18 cellular contexts compared by ENCODE assay signal in the genomic region with DNA sequence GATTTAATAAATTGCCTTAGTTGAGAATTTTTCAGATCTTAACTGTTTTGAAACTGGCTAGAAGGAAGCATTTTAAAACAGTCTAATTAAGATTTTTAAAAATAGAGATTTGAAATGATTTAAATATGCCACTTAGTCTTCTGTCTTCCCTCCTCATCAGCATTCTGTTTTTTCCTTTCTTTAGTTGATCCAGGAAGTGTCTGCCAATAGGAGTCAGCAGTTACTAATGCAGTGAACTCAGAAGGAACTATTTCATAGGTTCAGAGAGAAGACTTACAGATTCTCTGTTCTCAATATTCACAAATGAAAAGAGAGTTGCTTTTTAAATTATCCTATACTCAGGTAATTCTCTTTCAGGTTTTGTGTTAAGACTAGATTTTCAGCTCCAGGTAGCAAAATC.
DNase-seq lines count a peak whose midpoint lies in the region; ATAC-seq, FAIRE-seq and TF ChIP-seq lines count a peak whose summit lies in the region.
"Had no signal": no experiment of that assay in that cellular context is flagged by ENCODE, and none has a peak within 500 bp of the region (broad histone marks: within the 10 kb centered on the region; RNA-seq: fewer than 3 reads in every experiment).

No MANE protein-coding gene starts in this region.

- TF ChIP-seq EP300 in K562 (IDR thresholded peaks at IDR 0.05; ENCODE audit: low read length) = no peak

- H3F3A ChIP-seq in smooth muscle cell (ENCODE audit: low read depth) = no peaks in the 10 kb centered on the region

- no peak overlapping the region; the same call in 2 of the 3 replicates for H3K27ac ChIP-seq in K562 (ENCODE audit: extremely low read depth, low read depth, low read length)
- H3K27ac ChIP-seq in smooth muscle cell (ENCODE audit: low read depth) = peak overlapping the region; percentile 13
- H3K27ac ChIP-seq: heart left ventricle, HL-60 had no signal

- in situ Hi-C loops in K562 (cut with MboI) = no loop called here

- H3K4me1 ChIP-seq in K562 (replicated peaks in 1 of 2; ENCODE audit: control insufficient read depth in 2 of 2, insufficient read depth in 2 of 2, low read length in 2 of 2) (peaks cover 0 to 15% of the 10 kb centered on the region in 2 experiments; a peak in 2 of 5 replicates), smooth muscle cell (ENCODE audit: low read depth) (no peaks in the 10 kb centered on the region)

- peaks cover 4% of the 10 kb centered on the region for H3K9me3 ChIP-seq in K562 (replicated peaks; ENCODE audit: control insufficient read depth, insufficient read depth, low read depth, low read length)
- H3K9me3 ChIP-seq in smooth muscle cell (replicated peaks; ENCODE audit: low read depth) = no peaks in the 10 kb centered on the region

- peaks cover 6% of the 10 kb centered on the region; the same call in 1 of the 3 replicates for H3K36me3 ChIP-seq in K562 (ENCODE audit: control insufficient read depth, insufficient read depth, low read length)
- no peaks in the 10 kb centered on the region for H3K36me3 ChIP-seq in smooth muscle cell (ENCODE audit: low read depth)

- H3K79me2 ChIP-seq in K562 (ENCODE audit: control insufficient read depth, insufficient read depth, low read length) (peaks cover 39% of the 10 kb centered on the region), smooth muscle cell (ENCODE audit: low read depth) (peaks cover 62% of the 10 kb centered on the region)

- H3K9ac ChIP-seq in K562 (ENCODE audit: insufficient read depth in 1 of 2, low read depth in 2 of 2, low read length in 2 of 2) (no peak overlapping the region), smooth muscle cell (ENCODE audit: low read depth) (no peak overlapping the region)

- FAIRE-seq in K562 (lab: Jason Lieb, UNC) (no peak), GM12892 (lab: Jason Lieb, UNC) (no peak)
- FAIRE-seq: endometrium, keratinocyte had no signal

- no TSS peak for BruUV-seq in K562 (replicated peaks; lab: Mats Ljungman, UMichigan)

- intact Hi-C loops in K562 (cut with micrococcal nuclease) = no loop called here

- H3K27me3 ChIP-seq in K562 (ENCODE audit: control insufficient read depth in 2 of 2, insufficient read depth in 2 of 2, low read length in 2 of 2) (no peaks in the 10 kb centered on the region), smooth muscle cell (ENCODE audit: low read depth) (no peaks in the 10 kb centered on the region)
- H3K27me3 ChIP-seq: heart left ventricle had no signal

- no peak overlapping the region for H2AFZ ChIP-seq in K562 (ENCODE audit: low read depth, low read length)
- H2AFZ ChIP-seq in smooth muscle cell (ENCODE audit: low read depth) = no peak overlapping the region

- CTCF ChIA-PET in K562 (lab: Yijun Ruan, JAX; ENCODE audit: low intra/inter-chr PET ratio) = interaction anchor here (1.0 kb wide), 1 partner anchor 14 kb away, joined by 3 read pairs; no protein-coding TSS in a partner anchor

- POLR2A ChIA-PET in K562 (lab: Yijun Ruan, JAX) = interaction anchor here (0.7 kb wide), 1 partner anchor 12 kb away, joined by 3 read pairs; no protein-coding TSS in a partner anchor

- DNase-seq in NCI-H510A treated with DMSO at 0.1 percent for 48 hours (lab: John Stamatoyannopoulos, UW) (peak; percentile 11), NCI-H510A (lab: John Stamatoyannopoulos, UW) (no peak), K562 (ENCODE audit: extremely low read depth in 1 of 4, low spot score in 3 of 4) (no peak), foreskin fibroblast (peak; percentile 29 to 61), smooth muscle cell (lab: John Stamatoyannopoulos, UW; ENCODE audit: unreplicated experiment) (no peak), GM12892 (ENCODE audit: insufficient read length) (no peak), NCI-H2227 (lab: John Stamatoyannopoulos, UW; ENCODE audit: unreplicated experiment) (no peak)
- DNase-seq: activated CD4-positive, alpha-beta T cell treated with anti-CD3 and anti-CD28 coated beads for 4 hours; CD8-positive, alpha-beta memory T cell; heart left ventricle; NCI-H1105; nucleus accumbens; T-helper 9 cell had no signal

- no peak overlapping the region for H3K4me2 ChIP-seq in K562 (ENCODE audit: insufficient read depth, low read length)
- no peak overlapping the region for H3K4me2 ChIP-seq in smooth muscle cell

- no peaks in the 10 kb centered on the region for H3K9me1 ChIP-seq in K562 (ENCODE audit: control insufficient read depth, insufficient read depth, low read length)

- H3K4me3 ChIP-seq in K562 (no peak overlapping the region), foreskin fibroblast (ENCODE audit: low read depth in 1 of 2, low read length in 2 of 2) (no peak overlapping the region), smooth muscle cell (no peak overlapping the region)
- H3K4me3 ChIP-seq: heart left ventricle had no signal

- no peak for TF ChIP-seq RAD21 in K562 (CRISPR knock-in tag; conservative IDR thresholded peaks at IDR 0.05 in 1 of 2, IDR thresholded peaks at IDR 0.05 in 1 of 2)

- peak in 1 of 3 experiments; percentile 13; a peak in 1 of 6 replicates for TF ChIP-seq CTCF in K562 (IDR thresholded peaks at IDR 0.05 in 2 of 3, conservative IDR thresholded peaks at IDR 0.05 in 1 of 3; ENCODE audit: insufficient read depth in 2 of 3, low read depth in 1 of 3, low read length in 3 of 3)
- TF ChIP-seq CTCF in foreskin fibroblast (IDR thresholded peaks at IDR 0.05; ENCODE audit: low read depth, low read length) = no peak
- TF ChIP-seq CTCF in smooth muscle cell (IDR thresholded peaks at IDR 0.05; ENCODE audit: borderline replicate concordance, insufficient read depth, poor library complexity, severe bottlenecking) = no peak

- ATAC-seq in K562 (peak; percentile 32; the same call in 1 of the 3 replicates), HG02623 (IDR thresholded peaks at IDR 0.05; ENCODE audit: unreplicated experiment) (no peak)
- ATAC-seq: heart left ventricle; stimulated activated memory B cell treated with anti-CD40 and anti-IgM and Interleukin-4, amounts not matched to agents 10 μg/mL and 1 μg/mL and 100 μg/mL, for 72 hours had no signal

- H4K20me1 ChIP-seq in K562 (replicated peaks; ENCODE audit: control insufficient read depth, insufficient read depth, low read length) = no peaks in the 10 kb centered on the region
- peaks cover 36% of the 10 kb centered on the region for H4K20me1 ChIP-seq in smooth muscle cell (ENCODE audit: low read depth)

- no peak for TF ChIP-seq POLR2A in K562 (conservative IDR thresholded peaks at IDR 0.05)
- TF ChIP-seq POLR2A in GM12892 (IDR thresholded peaks at IDR 0.05; ENCODE audit: low read depth, low read length) = no peak

TF ChIP-seq in K562, 482 proteins besides CTCF, POLR2A, EP300 and RAD21:
- TF ChIP-seq, protein P1, sequence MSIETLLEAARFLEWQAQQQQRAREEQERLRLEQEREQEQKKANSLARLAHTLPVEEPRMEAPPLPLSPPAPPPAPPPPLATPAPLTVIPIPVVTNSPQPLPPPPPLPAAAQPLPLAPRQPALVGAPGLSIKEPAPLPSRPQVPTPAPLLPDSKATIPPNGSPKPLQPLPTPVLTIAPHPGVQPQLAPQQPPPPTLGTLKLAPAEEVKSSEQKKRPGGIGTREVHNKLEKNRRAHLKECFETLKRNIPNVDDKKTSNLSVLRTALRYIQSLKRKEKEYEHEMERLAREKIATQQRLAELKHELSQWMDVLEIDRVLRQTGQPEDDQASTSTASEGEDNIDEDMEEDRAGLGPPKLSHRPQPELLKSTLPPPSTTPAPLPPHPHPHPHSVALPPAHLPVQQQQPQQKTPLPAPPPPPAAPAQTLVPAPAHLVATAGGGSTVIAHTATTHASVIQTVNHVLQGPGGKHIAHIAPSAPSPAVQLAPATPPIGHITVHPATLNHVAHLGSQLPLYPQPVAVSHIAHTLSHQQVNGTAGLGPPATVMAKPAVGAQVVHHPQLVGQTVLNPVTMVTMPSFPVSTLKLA (conservative IDR thresholded peaks at IDR 0.05) = 0 out of 4 replicates have a peak, but pooled peaks of 1 of the 2 experiments have one; percentile 9
- no peak for TF ChIP-seq GABPB2 (CRISPR knock-in tag; conservative IDR thresholded peaks at IDR 0.05)

Comparison
In these comparisons a context has a peak if more than half of its experiments do, and no peak if none do; other contexts are left out.
1. DNase-seq: peak in NCI-H510A treated with DMSO at 0.1 percent for 48 hours (single experiment) and foreskin fibroblast (2 of 2); none in NCI-H510A (single experiment), K562 (0 of 4), smooth muscle cell (single experiment), GM12892 (single experiment) and NCI-H2227 (single experiment).